In the genomic region with DNA sequence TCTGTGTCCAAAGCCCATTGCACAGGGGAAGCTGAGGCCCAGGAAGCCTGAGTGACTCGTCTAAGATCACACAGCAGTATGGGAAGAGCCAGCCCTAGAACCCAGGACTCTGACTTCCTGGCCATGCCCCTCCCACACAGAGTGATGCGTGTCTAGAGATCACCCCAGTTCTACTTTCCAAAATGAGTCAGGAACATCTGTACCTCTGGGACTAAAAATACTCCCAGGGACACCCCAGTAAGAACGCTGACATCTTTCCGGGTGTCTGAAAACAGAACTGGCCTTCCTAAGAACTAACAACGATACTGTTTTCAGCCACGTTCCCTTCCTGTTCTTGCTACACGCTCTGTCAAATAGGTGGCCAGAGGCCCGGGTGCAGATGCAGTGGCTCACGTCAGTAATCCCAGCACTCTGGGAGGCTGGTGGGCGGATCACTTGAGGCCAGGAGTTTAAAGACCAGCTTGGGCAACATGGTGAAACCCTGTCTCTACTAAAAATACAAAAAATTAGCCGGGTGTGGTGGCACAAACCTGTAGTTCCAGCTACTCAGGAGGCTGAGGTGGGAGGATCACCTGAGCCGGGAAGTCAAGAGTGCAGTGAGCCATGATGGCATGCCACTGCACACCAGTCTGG, we compare ENCODE assay signal across 2 cellular contexts.
TF ChIP-seq lines count a peak whose summit lies in the region.

No MANE protein-coding gene starts in this region.

TF ChIP-seq in WTC11, 78 proteins besides CTCF, POLR2A, EP300 and RAD21 (continued from another document):
- TF ChIP-seq, protein P1, sequence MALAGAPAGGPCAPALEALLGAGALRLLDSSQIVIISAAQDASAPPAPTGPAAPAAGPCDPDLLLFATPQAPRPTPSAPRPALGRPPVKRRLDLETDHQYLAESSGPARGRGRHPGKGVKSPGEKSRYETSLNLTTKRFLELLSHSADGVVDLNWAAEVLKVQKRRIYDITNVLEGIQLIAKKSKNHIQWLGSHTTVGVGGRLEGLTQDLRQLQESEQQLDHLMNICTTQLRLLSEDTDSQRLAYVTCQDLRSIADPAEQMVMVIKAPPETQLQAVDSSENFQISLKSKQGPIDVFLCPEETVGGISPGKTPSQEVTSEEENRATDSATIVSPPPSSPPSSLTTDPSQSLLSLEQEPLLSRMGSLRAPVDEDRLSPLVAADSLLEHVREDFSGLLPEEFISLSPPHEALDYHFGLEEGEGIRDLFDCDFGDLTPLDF (CRISPR knock-in tag; IDR thresholded peaks at IDR 0.05): no peak
- TF ChIP-seq, protein P2, sequence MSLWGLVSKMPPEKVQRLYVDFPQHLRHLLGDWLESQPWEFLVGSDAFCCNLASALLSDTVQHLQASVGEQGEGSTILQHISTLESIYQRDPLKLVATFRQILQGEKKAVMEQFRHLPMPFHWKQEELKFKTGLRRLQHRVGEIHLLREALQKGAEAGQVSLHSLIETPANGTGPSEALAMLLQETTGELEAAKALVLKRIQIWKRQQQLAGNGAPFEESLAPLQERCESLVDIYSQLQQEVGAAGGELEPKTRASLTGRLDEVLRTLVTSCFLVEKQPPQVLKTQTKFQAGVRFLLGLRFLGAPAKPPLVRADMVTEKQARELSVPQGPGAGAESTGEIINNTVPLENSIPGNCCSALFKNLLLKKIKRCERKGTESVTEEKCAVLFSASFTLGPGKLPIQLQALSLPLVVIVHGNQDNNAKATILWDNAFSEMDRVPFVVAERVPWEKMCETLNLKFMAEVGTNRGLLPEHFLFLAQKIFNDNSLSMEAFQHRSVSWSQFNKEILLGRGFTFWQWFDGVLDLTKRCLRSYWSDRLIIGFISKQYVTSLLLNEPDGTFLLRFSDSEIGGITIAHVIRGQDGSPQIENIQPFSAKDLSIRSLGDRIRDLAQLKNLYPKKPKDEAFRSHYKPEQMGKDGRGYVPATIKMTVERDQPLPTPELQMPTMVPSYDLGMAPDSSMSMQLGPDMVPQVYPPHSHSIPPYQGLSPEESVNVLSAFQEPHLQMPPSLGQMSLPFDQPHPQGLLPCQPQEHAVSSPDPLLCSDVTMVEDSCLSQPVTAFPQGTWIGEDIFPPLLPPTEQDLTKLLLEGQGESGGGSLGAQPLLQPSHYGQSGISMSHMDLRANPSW (CRISPR knock-in tag; conservative IDR thresholded peaks at IDR 0.05; ENCODE audit: low read depth): no peak
- TF ChIP-seq, protein P3, sequence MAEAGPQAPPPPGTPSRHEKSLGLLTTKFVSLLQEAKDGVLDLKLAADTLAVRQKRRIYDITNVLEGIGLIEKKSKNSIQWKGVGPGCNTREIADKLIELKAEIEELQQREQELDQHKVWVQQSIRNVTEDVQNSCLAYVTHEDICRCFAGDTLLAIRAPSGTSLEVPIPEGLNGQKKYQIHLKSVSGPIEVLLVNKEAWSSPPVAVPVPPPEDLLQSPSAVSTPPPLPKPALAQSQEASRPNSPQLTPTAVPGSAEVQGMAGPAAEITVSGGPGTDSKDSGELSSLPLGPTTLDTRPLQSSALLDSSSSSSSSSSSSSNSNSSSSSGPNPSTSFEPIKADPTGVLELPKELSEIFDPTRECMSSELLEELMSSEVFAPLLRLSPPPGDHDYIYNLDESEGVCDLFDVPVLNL (CRISPR knock-in tag; IDR thresholded peaks at IDR 0.05; ENCODE audit: borderline replicate concordance, low read depth): no peak
- TF ChIP-seq HMGA2 (CRISPR knock-in tag; IDR thresholded peaks at IDR 0.05): no peak
- TF ChIP-seq, protein P4, sequence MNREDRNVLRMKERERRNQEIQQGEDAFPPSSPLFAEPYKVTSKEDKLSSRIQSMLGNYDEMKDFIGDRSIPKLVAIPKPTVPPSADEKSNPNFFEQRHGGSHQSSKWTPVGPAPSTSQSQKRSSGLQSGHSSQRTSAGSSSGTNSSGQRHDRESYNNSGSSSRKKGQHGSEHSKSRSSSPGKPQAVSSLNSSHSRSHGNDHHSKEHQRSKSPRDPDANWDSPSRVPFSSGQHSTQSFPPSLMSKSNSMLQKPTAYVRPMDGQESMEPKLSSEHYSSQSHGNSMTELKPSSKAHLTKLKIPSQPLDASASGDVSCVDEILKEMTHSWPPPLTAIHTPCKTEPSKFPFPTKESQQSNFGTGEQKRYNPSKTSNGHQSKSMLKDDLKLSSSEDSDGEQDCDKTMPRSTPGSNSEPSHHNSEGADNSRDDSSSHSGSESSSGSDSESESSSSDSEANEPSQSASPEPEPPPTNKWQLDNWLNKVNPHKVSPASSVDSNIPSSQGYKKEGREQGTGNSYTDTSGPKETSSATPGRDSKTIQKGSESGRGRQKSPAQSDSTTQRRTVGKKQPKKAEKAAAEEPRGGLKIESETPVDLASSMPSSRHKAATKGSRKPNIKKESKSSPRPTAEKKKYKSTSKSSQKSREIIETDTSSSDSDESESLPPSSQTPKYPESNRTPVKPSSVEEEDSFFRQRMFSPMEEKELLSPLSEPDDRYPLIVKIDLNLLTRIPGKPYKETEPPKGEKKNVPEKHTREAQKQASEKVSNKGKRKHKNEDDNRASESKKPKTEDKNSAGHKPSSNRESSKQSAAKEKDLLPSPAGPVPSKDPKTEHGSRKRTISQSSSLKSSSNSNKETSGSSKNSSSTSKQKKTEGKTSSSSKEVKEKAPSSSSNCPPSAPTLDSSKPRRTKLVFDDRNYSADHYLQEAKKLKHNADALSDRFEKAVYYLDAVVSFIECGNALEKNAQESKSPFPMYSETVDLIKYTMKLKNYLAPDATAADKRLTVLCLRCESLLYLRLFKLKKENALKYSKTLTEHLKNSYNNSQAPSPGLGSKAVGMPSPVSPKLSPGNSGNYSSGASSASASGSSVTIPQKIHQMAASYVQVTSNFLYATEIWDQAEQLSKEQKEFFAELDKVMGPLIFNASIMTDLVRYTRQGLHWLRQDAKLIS (CRISPR knock-in tag; IDR thresholded peaks at IDR 0.05; ENCODE audit: borderline replicate concordance): no peak
- TF ChIP-seq PRRX2 (CRISPR knock-in tag; IDR thresholded peaks at IDR 0.05): no peak

TF ChIP-seq in SK-N-SH treated with all-trans-retinoic acid at 6 μM for 48 hours, 23 proteins besides CTCF, POLR2A, EP300 and RAD21 (continued from another document):
- TF ChIP-seq, protein P5, sequence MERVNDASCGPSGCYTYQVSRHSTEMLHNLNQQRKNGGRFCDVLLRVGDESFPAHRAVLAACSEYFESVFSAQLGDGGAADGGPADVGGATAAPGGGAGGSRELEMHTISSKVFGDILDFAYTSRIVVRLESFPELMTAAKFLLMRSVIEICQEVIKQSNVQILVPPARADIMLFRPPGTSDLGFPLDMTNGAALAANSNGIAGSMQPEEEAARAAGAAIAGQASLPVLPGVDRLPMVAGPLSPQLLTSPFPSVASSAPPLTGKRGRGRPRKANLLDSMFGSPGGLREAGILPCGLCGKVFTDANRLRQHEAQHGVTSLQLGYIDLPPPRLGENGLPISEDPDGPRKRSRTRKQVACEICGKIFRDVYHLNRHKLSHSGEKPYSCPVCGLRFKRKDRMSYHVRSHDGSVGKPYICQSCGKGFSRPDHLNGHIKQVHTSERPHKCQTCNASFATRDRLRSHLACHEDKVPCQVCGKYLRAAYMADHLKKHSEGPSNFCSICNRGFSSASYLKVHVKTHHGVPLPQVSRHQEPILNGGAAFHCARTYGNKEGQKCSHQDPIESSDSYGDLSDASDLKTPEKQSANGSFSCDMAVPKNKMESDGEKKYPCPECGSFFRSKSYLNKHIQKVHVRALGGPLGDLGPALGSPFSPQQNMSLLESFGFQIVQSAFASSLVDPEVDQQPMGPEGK (CRISPR knock-in tag; IDR thresholded peaks at IDR 0.05; ENCODE audit: borderline replicate concordance): no peak
- TF ChIP-seq, protein P6, sequence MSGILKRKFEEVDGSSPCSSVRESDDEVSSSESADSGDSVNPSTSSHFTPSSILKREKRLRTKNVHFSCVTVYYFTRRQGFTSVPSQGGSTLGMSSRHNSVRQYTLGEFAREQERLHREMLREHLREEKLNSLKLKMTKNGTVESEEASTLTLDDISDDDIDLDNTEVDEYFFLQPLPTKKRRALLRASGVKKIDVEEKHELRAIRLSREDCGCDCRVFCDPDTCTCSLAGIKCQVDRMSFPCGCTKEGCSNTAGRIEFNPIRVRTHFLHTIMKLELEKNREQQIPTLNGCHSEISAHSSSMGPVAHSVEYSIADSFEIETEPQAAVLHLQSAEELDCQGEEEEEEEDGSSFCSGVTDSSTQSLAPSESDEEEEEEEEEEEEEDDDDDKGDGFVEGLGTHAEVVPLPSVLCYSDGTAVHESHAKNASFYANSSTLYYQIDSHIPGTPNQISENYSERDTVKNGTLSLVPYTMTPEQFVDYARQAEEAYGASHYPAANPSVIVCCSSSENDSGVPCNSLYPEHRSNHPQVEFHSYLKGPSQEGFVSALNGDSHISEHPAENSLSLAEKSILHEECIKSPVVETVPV (CRISPR knock-in tag; IDR thresholded peaks at IDR 0.05): no peak
- TF ChIP-seq GLIS3 (CRISPR knock-in tag; IDR thresholded peaks at IDR 0.05) (no peak), ARNTL (CRISPR knock-in tag; IDR thresholded peaks at IDR 0.05; ENCODE audit: borderline replicate concordance, low read depth) (no peak), TOX (CRISPR knock-in tag; IDR thresholded peaks at IDR 0.05; ENCODE audit: borderline replicate concordance) (no peak), ZNF565 (CRISPR knock-in tag; conservative IDR thresholded peaks at IDR 0.05; ENCODE audit: low read depth) (no peak), ZFP3 (CRISPR knock-in tag; IDR thresholded peaks at IDR 0.05) (no peak), ESRRG (CRISPR knock-in tag; IDR thresholded peaks at IDR 0.05) (no peak)
- TF ChIP-seq, protein P7, sequence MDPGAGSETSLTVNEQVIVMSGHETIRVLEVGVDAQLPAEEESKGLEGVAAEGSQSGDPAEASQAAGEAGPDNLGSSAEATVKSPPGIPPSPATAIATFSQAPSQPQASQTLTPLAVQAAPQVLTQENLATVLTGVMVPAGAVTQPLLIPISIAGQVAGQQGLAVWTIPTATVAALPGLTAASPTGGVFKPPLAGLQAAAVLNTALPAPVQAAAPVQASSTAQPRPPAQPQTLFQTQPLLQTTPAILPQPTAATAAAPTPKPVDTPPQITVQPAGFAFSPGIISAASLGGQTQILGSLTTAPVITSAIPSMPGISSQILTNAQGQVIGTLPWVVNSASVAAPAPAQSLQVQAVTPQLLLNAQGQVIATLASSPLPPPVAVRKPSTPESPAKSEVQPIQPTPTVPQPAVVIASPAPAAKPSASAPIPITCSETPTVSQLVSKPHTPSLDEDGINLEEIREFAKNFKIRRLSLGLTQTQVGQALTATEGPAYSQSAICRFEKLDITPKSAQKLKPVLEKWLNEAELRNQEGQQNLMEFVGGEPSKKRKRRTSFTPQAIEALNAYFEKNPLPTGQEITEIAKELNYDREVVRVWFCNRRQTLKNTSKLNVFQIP (CRISPR knock-in tag; IDR thresholded peaks at IDR 0.05; ENCODE audit: borderline replicate concordance, low read depth): no peak
